Comparison of ENCODE assay signal across 15 cellular contexts in the genomic region with DNA sequence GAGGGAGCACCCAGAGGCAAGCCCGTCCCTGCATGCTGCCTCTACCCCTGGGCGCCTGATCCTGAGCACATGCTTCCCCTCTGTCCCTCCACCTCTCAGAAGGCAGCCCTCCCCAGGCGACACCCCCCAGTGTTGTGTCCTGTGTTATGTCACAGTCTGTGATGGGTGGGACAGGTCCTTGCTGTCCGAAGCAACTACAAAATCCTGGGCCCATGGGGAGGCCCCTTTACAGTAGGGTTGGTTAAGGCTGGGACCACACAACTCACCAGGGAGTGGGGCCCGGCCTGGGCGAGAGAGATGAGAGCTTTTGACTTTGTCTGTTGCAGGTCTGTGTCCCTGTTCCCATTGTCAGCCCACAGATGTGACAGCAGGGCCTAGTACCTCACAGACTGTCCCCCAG.
A peak's percentile ranks its signal among the peaks of the same experiment; 100 is the strongest.
DNase-seq lines count a peak whose midpoint lies in the region; ATAC-seq and TF ChIP-seq lines count a peak whose summit lies in the region.
"Had no signal": no experiment of that assay in that cellular context is flagged by ENCODE, and none has a peak within 500 bp of the region (broad histone marks: within the 10 kb centered on the region; RNA-seq: fewer than 3 reads in every experiment).

No MANE protein-coding gene starts in this region.

- no peaks in the 10 kb centered on the region for H3K9me3 Mint-ChIP-seq in MCF 10A (ENCODE audit: unreplicated experiment)
- no peaks in the 10 kb centered on the region for H3K9me3 Mint-ChIP-seq in central memory CD8-positive, alpha-beta T cell
- H3K9me3 Mint-ChIP-seq: CD4-positive, alpha-beta T cell; GM23338; H9 had no signal

- H3K27ac Mint-ChIP-seq in MCF 10A (ENCODE audit: low read depth, unreplicated experiment): peak overlapping the region; percentile 31
- peak overlapping the region; percentile 53 for H3K27ac Mint-ChIP-seq in central memory CD8-positive, alpha-beta T cell (ENCODE audit: low read depth)
- H3K27ac Mint-ChIP-seq: B cell; CD4-positive, alpha-beta T cell; GM23338; H9 had no signal

- H3K79me2 ChIP-seq in mammary epithelial cell (ENCODE audit: insufficient read depth, low read length): no peaks in the 10 kb centered on the region

- H3K27me3 Mint-ChIP-seq in MCF 10A (ENCODE audit: insufficient read depth, unreplicated experiment): no peaks in the 10 kb centered on the region
- no peaks in the 10 kb centered on the region for H3K27me3 Mint-ChIP-seq in central memory CD8-positive, alpha-beta T cell
- H3K27me3 Mint-ChIP-seq: B cell; CD4-positive, alpha-beta T cell had no signal

- no peaks in the 10 kb centered on the region for H4K20me1 ChIP-seq in mammary epithelial cell (ENCODE audit: insufficient read depth, low read length)

- intact Hi-C loops in MCF 10A (cut with micrococcal nuclease) (loop anchor here (10.0 kb wide), 1 partner anchor 285 kb away; no protein-coding TSS in a partner anchor), mammary epithelial cell (cut with micrococcal nuclease) (loop anchor here (10.0 kb wide), 1 partner anchor 285 kb away; no protein-coding TSS in a partner anchor), upper lobe of right lung (cut with DNase I) (no loop called here)

- in situ Hi-C loops in mammary epithelial cell (cut with MboI; ENCODE audit: low sequenced_read_pairs in 2 of 2): loop anchor here (10.0 to 25.0 kb wide), 4 partner anchors 105 to 403 kb away; partner anchors contain the start of gene FAM83D (in 1 of the 2)

- TF ChIP-seq CTCF in MCF 10A (IDR thresholded peaks at IDR 0.05; ENCODE audit: unreplicated experiment) (no peak), mammary epithelial cell (conservative IDR thresholded peaks at IDR 0.05 in 1 of 2, IDR thresholded peaks at IDR 0.05 in 1 of 2; ENCODE audit: extremely low read depth in 1 of 2, insufficient read depth in 1 of 2, low read depth in 1 of 2, low read length in 2 of 2) (no peak), upper lobe of right lung (IDR thresholded peaks at IDR 0.05) (no peak)

- H2AFZ ChIP-seq in mammary epithelial cell (ENCODE audit: low read depth, low read length): no peak overlapping the region
- H2AFZ ChIP-seq: GM23338 had no signal

- no peak for ATAC-seq in central memory CD8-positive, alpha-beta T cell (replicated peaks; ENCODE audit: extremely low read depth, poor library complexity, severe bottlenecking)
- ATAC-seq in HG02759 (IDR thresholded peaks at IDR 0.05; ENCODE audit: unreplicated experiment) (no peak), HG02571 (IDR thresholded peaks at IDR 0.05; ENCODE audit: unreplicated experiment) (no peak), upper lobe of right lung (no peak)
- ATAC-seq: GM23338 had no signal

- DNase-seq in MCF 10A (ENCODE audit: unreplicated experiment): no peak
- no peak for DNase-seq in mammary epithelial cell
- no peak for DNase-seq in central memory CD8-positive, alpha-beta T cell (ENCODE audit: low spot score in 2 of 2)
- no peak for DNase-seq in upper lobe of right lung
- DNase-seq: C1 segment of cervical spinal cord; Calu3; CD4-positive, alpha-beta T cell; DMS79; H9 had no signal

- no peak overlapping the region for H3K27ac ChIP-seq in mammary epithelial cell (ENCODE audit: insufficient read depth, low read depth, low read length)
- peak overlapping the region; percentile 9 for H3K27ac ChIP-seq in muscle layer of colon (ENCODE audit: low read depth, low read length)
- H3K27ac ChIP-seq in upper lobe of right lung: no peak overlapping the region
- H3K27ac ChIP-seq: HL-60 had no signal

- H3K27me3 ChIP-seq in mammary epithelial cell (ENCODE audit: insufficient read depth, low read length): no peaks in the 10 kb centered on the region
- no peaks in the 10 kb centered on the region for H3K27me3 ChIP-seq in muscle layer of colon (ENCODE audit: control insufficient read depth in 1 of 2, insufficient read depth in 2 of 2, low read length in 2 of 2)
- H3K27me3 ChIP-seq in upper lobe of right lung: no peaks in the 10 kb centered on the region

- H3K4me2 ChIP-seq in mammary epithelial cell (ENCODE audit: insufficient read depth, low read depth, low read length): no peak overlapping the region
- H3K4me2 ChIP-seq: GM23338 had no signal

- H3K9ac ChIP-seq in mammary epithelial cell (ENCODE audit: insufficient read depth, low read length) (no peak overlapping the region), muscle layer of colon (ENCODE audit: low read length) (no peak overlapping the region)

- CTCF ChIA-PET in MCF 10A (lab: Yijun Ruan, JAX) (interaction anchor here (0.5 to 6.3 kb wide), 7 partner anchors 9 to 147 kb away, joined by 3 to 80 read pairs (median 6); no protein-coding TSS in a partner anchor), mammary epithelial cell (lab: Charles Lee; ENCODE audit: low non-redundant PET) (no interaction called here)

- no peak overlapping the region for H3K4me3 ChIP-seq in mammary epithelial cell (replicated peaks in 1 of 3; ENCODE audit: insufficient read depth in 1 of 3, low read depth in 2 of 3, low read length in 3 of 3)
- H3K4me3 ChIP-seq in muscle layer of colon (ENCODE audit: low read depth in 1 of 2, low read length in 2 of 2): no peak overlapping the region
- no peak overlapping the region for H3K4me3 ChIP-seq in upper lobe of right lung
- H3K4me3 ChIP-seq: GM23338 had no signal

- dilution Hi-C loops in mammary epithelial cell (cut with HindIII; ENCODE audit: low sequenced_read_pairs): no loop called here

- H3K4me1 ChIP-seq in mammary epithelial cell (ENCODE audit: insufficient read depth, low read length) (peaks cover 16% of the 10 kb centered on the region), muscle layer of colon (ENCODE audit: insufficient read depth, low read length) (peaks cover 31% of the 10 kb centered on the region), upper lobe of right lung (no peaks in the 10 kb centered on the region)

- peaks cover 51% of the 10 kb centered on the region for H3K36me3 Mint-ChIP-seq in MCF 10A (ENCODE audit: insufficient read depth, unreplicated experiment)
- H3K36me3 Mint-ChIP-seq in central memory CD8-positive, alpha-beta T cell (ENCODE audit: insufficient read depth): peaks cover 25% of the 10 kb centered on the region

- H3K4me1 Mint-ChIP-seq in MCF 10A (ENCODE audit: insufficient read depth, unreplicated experiment): peaks cover 16% of the 10 kb centered on the region
- no peaks in the 10 kb centered on the region for H3K4me1 Mint-ChIP-seq in central memory CD8-positive, alpha-beta T cell
- H3K4me1 Mint-ChIP-seq: B cell, GM23338, H9 had no signal

- H3K4me3 Mint-ChIP-seq in MCF 10A (ENCODE audit: unreplicated experiment): no peak overlapping the region
- H3K4me3 Mint-ChIP-seq in central memory CD8-positive, alpha-beta T cell: no peak overlapping the region
- H3K4me3 Mint-ChIP-seq: B cell; CD4-positive, alpha-beta T cell; GM23338 had no signal

- H3K9me3 ChIP-seq in mammary epithelial cell (replicated peaks; ENCODE audit: insufficient read depth, low read length) (no peaks in the 10 kb centered on the region), muscle layer of colon (ENCODE audit: low read length) (no peaks in the 10 kb centered on the region), upper lobe of right lung (no peaks in the 10 kb centered on the region)

- POLR2A ChIA-PET in MCF 10A (lab: Yijun Ruan, JAX): interaction anchor here (0.7 to 1.8 kb wide), 2 partner anchors 77 to 320 kb away, joined by 4 to 8 read pairs; partner anchors contain the start of gene DHX35

- BruUV-seq in MCF 10A (replicated peaks; lab: Mats Ljungman, UMichigan) (no TSS peak), mammary epithelial cell (replicated peaks; lab: Mats Ljungman, UMichigan) (no TSS peak)

- peaks cover 10% of the 10 kb centered on the region for H3K36me3 ChIP-seq in mammary epithelial cell (ENCODE audit: insufficient read depth, low read length)
- peaks cover 29% of the 10 kb centered on the region for H3K36me3 ChIP-seq in muscle layer of colon (ENCODE audit: insufficient read depth, low read length)
- H3K36me3 ChIP-seq in upper lobe of right lung: peaks cover 42% of the 10 kb centered on the region

- WGBS in mammary epithelial cell (ENCODE audit: low coverage, missing lambda C conversion rate): 72% methylated on average over 3 of the region's 6 CpGs
